In genomic region chr10:12699756-12700556, GRCh38 we compare ENCODE assay signal across 13 cellular contexts.
DNase-seq lines count a peak whose midpoint lies in the region; ATAC-seq, FAIRE-seq and TF ChIP-seq lines count a peak whose summit lies in the region.
"Had no signal": no experiment of that assay in that cellular context is flagged by ENCODE, and none has a peak within 500 bp of the region (broad histone marks: within the 10 kb centered on the region; RNA-seq: fewer than 3 reads in every experiment).

No MANE protein-coding gene starts in this region.

- peaks cover 12% of the 10 kb centered on the region for H3K36me3 Mint-ChIP-seq in HFFc6 (ENCODE audit: low read depth)

- DNase-seq in A549 (ENCODE audit: low read depth in 1 of 2, low spot score in 1 of 2) (no peak), MV-4-11 (lab: John Stamatoyannopoulos, UW) (peak; percentile 17), dorsolateral prefrontal cortex (no peak), pancreas (no peak), NCI-H526 treated with DMSO at 0.1 percent for 48 hours (lab: John Stamatoyannopoulos, UW) (no peak), GM13976 (ENCODE audit: low spot score) (no peak), HFFc6 (no peak)
- DNase-seq in activated CD8-positive, alpha-beta memory T cell treated with anti-CD3 and anti-CD28 coated beads, Interleukin-2, amount 50 U/mL, for 48 hours = no peak
- DNase-seq: BE2C, DND-41, lower lobe of right lung, nucleus accumbens, SJCRH30 had no signal

- H3K27ac Mint-ChIP-seq in HFFc6 = no peak overlapping the region

- H3K27me3 ChIP-seq in dorsolateral prefrontal cortex = no peaks in the 10 kb centered on the region
- H3K27me3 ChIP-seq in pancreas = no peaks in the 10 kb centered on the region
- H3K27me3 ChIP-seq: BE2C, SJCRH30 had no signal

- in situ Hi-C loops in GM13976 (cut with MboI; ENCODE audit: low sequenced_read_pairs, unreplicated experiment) = loop anchor here (25.0 kb wide), 1 partner anchor 438 kb away; no protein-coding TSS in a partner anchor

- CTCF ChIA-PET in A549 (lab: Yijun Ruan, JAX) = interaction anchor here (0.8 to 3.5 kb wide), 4 partner anchors 11 to 436 kb away, joined by 3 to 16 read pairs (median 3); no protein-coding TSS in a partner anchor

- TF ChIP-seq EP300 in A549 (IDR thresholded peaks at IDR 0.05) = no peak

- TF ChIP-seq CTCF in A549 (IDR thresholded peaks at IDR 0.05) (no peak), dorsolateral prefrontal cortex (IDR thresholded peaks at IDR 0.05 in 54 of 56, conservative IDR thresholded peaks at IDR 0.05 in 2 of 56; ENCODE audit: low read depth in 1 of 56, partially characterized antibody in 56 of 56) (no peak), pancreas (IDR thresholded peaks at IDR 0.05) (no peak), GM13976 (IDR thresholded peaks at IDR 0.05; ENCODE audit: borderline replicate concordance, control extremely low read depth, extremely low read depth, insufficient read depth, missing control alignments) (no peak), HFFc6 (IDR thresholded peaks at IDR 0.05) (no peak)

- H3K27ac ChIP-seq in A549 (peak overlapping the region; percentile 50 to 94; a peak in 5 of 6 replicates), dorsolateral prefrontal cortex (peak overlapping the region in 43 of 59 donors; percentile 2 to 85 (median 49)), pancreas (peak overlapping the region; percentile 59 to 94 (median 79))
- H3K27ac ChIP-seq: lower lobe of right lung, SJCRH30 had no signal

- no peaks in the 10 kb centered on the region for H3K36me3 ChIP-seq in pancreas
- H3K36me3 ChIP-seq: BE2C, lower lobe of right lung, SJCRH30 had no signal

- no peak overlapping the region for H3K4me3 ChIP-seq in A549
- H3K4me3 ChIP-seq in dorsolateral prefrontal cortex = no peak overlapping the region
- H3K4me3 ChIP-seq in pancreas = no peak overlapping the region
- H3K4me3 ChIP-seq: lower lobe of right lung, SJCRH30 had no signal

- no peaks in the 10 kb centered on the region for H3K9me3 Mint-ChIP-seq in HFFc6

- no peak overlapping the region for H3K4me3 Mint-ChIP-seq in HFFc6

- FAIRE-seq in A549 (lab: Jason Lieb, UNC) = no peak
- no peak for FAIRE-seq in pancreas (lab: Jason Lieb, UNC)

- POLR2A ChIA-PET in A549 (lab: Yijun Ruan, JAX) = no interaction called here

- peaks cover 46% of the 10 kb centered on the region for H3K4me1 Mint-ChIP-seq in HFFc6 (ENCODE audit: low read depth)

- H3K27me3 Mint-ChIP-seq in HFFc6 (ENCODE audit: insufficient read depth) = no peaks in the 10 kb centered on the region

- H3K9me3 ChIP-seq in A549 (no peaks in the 10 kb centered on the region), pancreas (no peaks in the 10 kb centered on the region)
- H3K9me3 ChIP-seq: BE2C, lower lobe of right lung, SJCRH30 had no signal

- peaks cover 39% of the 10 kb centered on the region for H3K4me1 ChIP-seq in A549
- peaks cover 12 to 48% (median 42%) of the 10 kb centered on the region in 3 donors for H3K4me1 ChIP-seq in pancreas
- H3K4me1 ChIP-seq: BE2C, SJCRH30 had no signal

- TF ChIP-seq RAD21 in A549 (conservative IDR thresholded peaks at IDR 0.05 in 1 of 2, IDR thresholded peaks at IDR 0.05 in 1 of 2) = no peak

- intact Hi-C loops in dorsolateral prefrontal cortex (cut with DNase I) (no loop called here), pancreas (cut with DNase I) (no loop called here)

- TF ChIP-seq POLR2A in A549 (IDR thresholded peaks at IDR 0.05; ENCODE audit: low read length) = no peak

- ATAC-seq in A549 = no peak
- ATAC-seq in pancreas = peak; percentile 24 to 49 (median 40)

- WGBS in A549 (ENCODE audit: missing lambda C conversion rate) = 81% methylated on average over 9 of the region's 9 CpGs
- WGBS in pancreas, 2 donors = 49 to 54% methylated on average over 9 of the region's 9 CpGs

- peak overlapping the region; percentile 56 for H3K4me2 ChIP-seq in A549

TF ChIP-seq in A549, 52 proteins besides CTCF, POLR2A, EP300 and RAD21:
- TF ChIP-seq ESRRA (IDR thresholded peaks at IDR 0.05; ENCODE audit: borderline replicate concordance, low read length) (no peak), ZC3H11A (IDR thresholded peaks at IDR 0.05) (no peak), KDM1A (IDR thresholded peaks at IDR 0.05; ENCODE audit: low read depth) (no peak), RNF2 (IDR thresholded peaks at IDR 0.05; ENCODE audit: borderline replicate concordance, low read depth) (no peak), HOXB5 (CRISPR knock-in tag; IDR thresholded peaks at IDR 0.05) (no peak), E2F6 (IDR thresholded peaks at IDR 0.05; ENCODE audit: borderline replicate concordance, low read depth) (no peak), PHF8 (IDR thresholded peaks at IDR 0.05; ENCODE audit: borderline replicate concordance, low read depth) (no peak), HOXB13 (CRISPR knock-in tag; IDR thresholded peaks at IDR 0.05; ENCODE audit: low read depth) (no peak), MAZ (IDR thresholded peaks at IDR 0.05; ENCODE audit: borderline replicate concordance, low read depth, low read length) (no peak), EHF (CRISPR knock-in tag; IDR thresholded peaks at IDR 0.05) (no peak), TP53 (CRISPR knock-in tag; IDR thresholded peaks at IDR 0.05) (no peak), USF2 (IDR thresholded peaks at IDR 0.05) (no peak), BHLHE40 (IDR thresholded peaks at IDR 0.05; ENCODE audit: low read depth, low read length) (no peak), KDM5A (IDR thresholded peaks at IDR 0.05) (no peak), NR3C1 (IDR thresholded peaks at IDR 0.05) (no peak), REST (IDR thresholded peaks at IDR 0.05) (no peak), CEBPB (IDR thresholded peaks at IDR 0.05) (no peak; a peak in 1 of 4 replicates), CBX8 (IDR thresholded peaks at IDR 0.05) (no peak), GATA3 (IDR thresholded peaks at IDR 0.05; ENCODE audit: borderline replicate concordance) (no peak), HEYL (CRISPR knock-in tag; IDR thresholded peaks at IDR 0.05) (no peak)
TF ChIP-seq in A549: peak in this region for 0.

Comparison
In these comparisons a context has a peak if more than half of its experiments do, and no peak if none do; other contexts are left out.
1. ATAC-seq: peak in pancreas (4 of 4); none in A549 (0 of 2).
2. Peak in every context shown above with its lines, with median percentiles within 50 percentile points of each other: H3K27ac ChIP-seq.